ENCODE assay signal across 8 cellular contexts in genomic region chr2:91478941-91479718, GRCh38.
A peak's percentile ranks its signal among the peaks of the same experiment; 100 is the strongest.
DNase-seq lines count a peak whose midpoint lies in the region; ATAC-seq and TF ChIP-seq lines count a peak whose summit lies in the region.
"Not testable (repeated sequence)": the region's sequence is repeated elsewhere in the genome, so short reads cannot be mapped to it uniquely, and the experiment has no call there.

No MANE protein-coding gene starts in this region.

- not testable (repeated sequence) for ATAC-seq in IMR-90 (ENCODE audit: low read depth); activated CD4-positive, alpha-beta T cell treated with anti-CD3 and anti-CD28 coated beads for 36 hours

- in situ Hi-C loops in IMR-90 (cut with MboI; ENCODE audit: low sequenced_read_pairs); astrocyte of the cerebellum (cut with HindIII; ENCODE audit: low sequenced_read_pairs): not testable (repeated sequence)

- not testable (repeated sequence) for H3K4me1 ChIP-seq in BLaER1; IMR-90 (ENCODE audit: control insufficient read depth, insufficient read depth, low read length)

- CTCF ChIA-PET in IMR-90 (lab: Yijun Ruan, JAX); activated CD4-positive, alpha-beta T cell treated with anti-CD3 and anti-CD28 coated beads for 36 hours (lab: Charles Lee): not testable (repeated sequence)

- not testable (repeated sequence) for H3K27ac ChIP-seq in BLaER1; IMR-90 (ENCODE audit: insufficient read depth, low read length)

- not testable (repeated sequence) for H3K4me3 Mint-ChIP-seq in activated CD4-positive, alpha-beta T cell treated with anti-CD3 and anti-CD28 coated beads for 36 hours; osteocyte (ENCODE audit: unreplicated experiment)

- H4K20me1 ChIP-seq in BLaER1 = peaks cover 24% of the 10 kb centered on the region
- not testable (repeated sequence) for H4K20me1 ChIP-seq in IMR-90 (ENCODE audit: insufficient read depth, low read length)

- not testable (repeated sequence) for TF ChIP-seq POLR2A in IMR-90 (IDR thresholded peaks at IDR 0.05; ENCODE audit: low read depth, low read length)

- H2BK120ac ChIP-seq in IMR-90 (ENCODE audit: low read depth, low read length) = not testable (repeated sequence)

- H2AK5ac ChIP-seq in IMR-90 (ENCODE audit: low read depth, low read length) = not testable (repeated sequence)

- not testable (repeated sequence) for H4K5ac ChIP-seq in IMR-90 (ENCODE audit: low read depth, low read length)

- not testable (repeated sequence) for H2AFZ ChIP-seq in IMR-90 (replicated peaks; ENCODE audit: low read length, poor library complexity)

- H4K91ac ChIP-seq in IMR-90 (ENCODE audit: insufficient read depth, low read depth, low read length) = not testable (repeated sequence)

- H3K4me1 Mint-ChIP-seq in activated CD4-positive, alpha-beta T cell treated with anti-CD3 and anti-CD28 coated beads for 36 hours; osteocyte (ENCODE audit: unreplicated experiment): not testable (repeated sequence)

- not testable (repeated sequence) for BruUV-seq in IMR-90 (replicated peaks; lab: Mats Ljungman, UMichigan)

- H3K9me1 ChIP-seq in IMR-90 (ENCODE audit: insufficient read depth, low read length) = not testable (repeated sequence)

- 3% methylated on average over 21 of the region's 61 CpGs; no CpG with 5 or more reads in 1 of the 2 experiments for WGBS in IMR-90 (ENCODE audit: extremely low coverage in 2 of 2, insufficient read length in 1 of 2), 2 experiments

- not testable (repeated sequence) for H3K9me3 Mint-ChIP-seq in activated CD4-positive, alpha-beta T cell treated with anti-CD3 and anti-CD28 coated beads for 36 hours (ENCODE audit: low read depth); osteocyte (ENCODE audit: unreplicated experiment)

- not testable (repeated sequence) for H3K36me3 Mint-ChIP-seq in activated CD4-positive, alpha-beta T cell treated with anti-CD3 and anti-CD28 coated beads for 36 hours (ENCODE audit: low read depth); osteocyte (ENCODE audit: unreplicated experiment)

- not testable (repeated sequence) for H3K36me3 ChIP-seq in BLaER1; IMR-90 (ENCODE audit: control insufficient read depth, insufficient read depth, low read length)

- not testable (repeated sequence) for H3K79me1 ChIP-seq in IMR-90 (ENCODE audit: low read depth in 1 of 2, low read length in 2 of 2)

- not testable (repeated sequence) for H2BK20ac ChIP-seq in IMR-90 (ENCODE audit: low read depth, low read length)

- H3K4me2 ChIP-seq in BLaER1 (peak overlapping the region; percentile 52), IMR-90 (ENCODE audit: low read depth, low read length) (peak overlapping the region; percentile 54; the same call in 1 of the 2 replicates)

- TF ChIP-seq RAD21 in IMR-90 (IDR thresholded peaks at IDR 0.05; ENCODE audit: low read length) = not testable (repeated sequence)

- H3K23ac ChIP-seq in IMR-90 (ENCODE audit: low read depth, low read length) = not testable (repeated sequence)

- TF ChIP-seq CTCF in IMR-90 (conservative IDR thresholded peaks at IDR 0.05; ENCODE audit: low read depth, low read length); astrocyte of the cerebellum (IDR thresholded peaks at IDR 0.05; ENCODE audit: low read depth, low read length, missing control alignments); epithelial cell of proximal tubule (conservative IDR thresholded peaks at IDR 0.05; ENCODE audit: low read depth, low read length); osteocyte (IDR thresholded peaks at IDR 0.05): not testable (repeated sequence)

- H3K14ac ChIP-seq in IMR-90 (replicated peaks; ENCODE audit: low read depth, low read length) = not testable (repeated sequence)

- H3K27me3 Mint-ChIP-seq in activated CD4-positive, alpha-beta T cell treated with anti-CD3 and anti-CD28 coated beads for 36 hours = peaks cover 13% of the 10 kb centered on the region
- H3K27me3 Mint-ChIP-seq in osteocyte (ENCODE audit: unreplicated experiment) = not testable (repeated sequence)

- POLR2A ChIA-PET in IMR-90 (lab: Charles Lee; ENCODE audit: unreplicated experiment); activated CD4-positive, alpha-beta T cell treated with anti-CD3 and anti-CD28 coated beads for 36 hours (lab: Charles Lee): not testable (repeated sequence)

- not testable (repeated sequence) for H3K56ac ChIP-seq in IMR-90 (ENCODE audit: extremely low read depth, insufficient read depth, low read length)

- not testable (repeated sequence) for H3K9me3 ChIP-seq in BLaER1; IMR-90 (ENCODE audit: control insufficient read depth, insufficient read depth, low read length)

- not testable (repeated sequence) for H3K27ac Mint-ChIP-seq in activated CD4-positive, alpha-beta T cell treated with anti-CD3 and anti-CD28 coated beads for 36 hours; osteocyte (ENCODE audit: unreplicated experiment)

- H3K18ac ChIP-seq in IMR-90 (ENCODE audit: low read depth, low read length) = not testable (repeated sequence)

- H4K8ac ChIP-seq in IMR-90 (ENCODE audit: low read depth in 2 of 2, low read length in 2 of 2) = not testable (repeated sequence)

- not testable (repeated sequence) for DNase-seq in IMR-90; astrocyte of the cerebellum (ENCODE audit: low read depth); epithelial cell of proximal tubule (ENCODE audit: low read depth)
- peak; percentile 24 for DNase-seq in activated CD4-positive, alpha-beta T cell treated with anti-CD3 and anti-CD28 coated beads for 36 hours
- DNase-seq in islet precursor cell (peak; percentile 50), osteocyte (ENCODE audit: extremely low spot score, unreplicated experiment) (peak; percentile 88), superior temporal gyrus (ENCODE audit: extremely low spot score) (peak; percentile 3)

- H3K27me3 ChIP-seq in BLaER1 (peaks cover 57% of the 10 kb centered on the region), IMR-90 (ENCODE audit: control insufficient read depth, insufficient read depth, low read length) (peaks cover 16% of the 10 kb centered on the region)

- H2BK15ac ChIP-seq in IMR-90 (ENCODE audit: low read depth, low read length) = not testable (repeated sequence)

- H2AK9ac ChIP-seq in IMR-90 (replicated peaks; ENCODE audit: low read depth, low read length, poor library complexity) = not testable (repeated sequence)

- not testable (repeated sequence) for H3K4me3 ChIP-seq in BLaER1; IMR-90 (ENCODE audit: insufficient read depth, low read depth, low read length)
- peak overlapping the region; percentile 38 for H3K4me3 ChIP-seq in astrocyte of the cerebellum (ENCODE audit: low read depth, low read length)
- peak overlapping the region; percentile 49 for H3K4me3 ChIP-seq in epithelial cell of proximal tubule (ENCODE audit: low read depth, low read length)

- intact Hi-C loops in IMR-90 (cut with micrococcal nuclease); activated CD4-positive, alpha-beta T cell treated with anti-CD3 and anti-CD28 coated beads for 36 hours (cut with DNase I, micrococcal nuclease): not testable (repeated sequence)

- not testable (repeated sequence) for H2BK5ac ChIP-seq in IMR-90 (ENCODE audit: low read depth, low read length, poor library complexity, severe bottlenecking)

- not testable (repeated sequence) for H3K4ac ChIP-seq in IMR-90 (ENCODE audit: low read depth, low read length)

- not testable (repeated sequence) for H3K9ac ChIP-seq in BLaER1; IMR-90 (ENCODE audit: low read depth, low read length)

- dilution Hi-C loops in IMR-90 (cut with HindIII; ENCODE audit: low sequenced_read_pairs, unreplicated experiment) = not testable (repeated sequence)
